ENCODE assay signal across 17 cellular contexts in genomic region chr16:72247821-72248253, GRCh38.
A peak's percentile ranks its signal among the peaks of the same experiment; 100 is the strongest.
DNase-seq lines count a peak whose midpoint lies in the region; ATAC-seq and TF ChIP-seq lines count a peak whose summit lies in the region.
"Had no signal": no experiment of that assay in that cellular context is flagged by ENCODE, and none has a peak within 500 bp of the region (broad histone marks: within the 10 kb centered on the region; RNA-seq: fewer than 3 reads in every experiment).

No MANE protein-coding gene starts in this region.

- DNase-seq in BJ (ENCODE audit: low read depth): peak; percentile 22
- no peak for DNase-seq in RWPE2 (ENCODE audit: low spot score)
- DNase-seq in fibroblast of lung (ENCODE audit: low read depth in 2 of 2): peak; percentile 38 to 68
- peak; percentile 72 for DNase-seq in osteoblast (ENCODE audit: insufficient read length, low spot score, missing footprints)
- DNase-seq in NCI-H187 (lab: John Stamatoyannopoulos, UW): no peak
- no peak for DNase-seq in activated CD4-positive, alpha-beta T cell treated with anti-CD3 and anti-CD28 coated beads for 48 hours
- no peak for DNase-seq in uterus
- DNase-seq: activated CD4-positive, CD25-positive, alpha-beta regulatory T cell treated with anti-CD3 and anti-CD28 coated beads, Interleukin-2, amount 50 U/mL, for 72 hours; activated CD8-positive, alpha-beta memory T cell treated with anti-CD3 and anti-CD28 coated beads, Interleukin-2, amount 50 U/mL, for 4 hours; hippocampal formation; NCI-H2171 treated with DMSO at 0.1 percent for 48 hours; retina; stimulated activated CD4-positive, alpha-beta T cell treated with anti-CD3 and anti-CD28 coated beads, Interleukin-2, amount 100 ng/mL, for 24 hours; T-helper 17 cell had no signal

- H2AFZ ChIP-seq in fibroblast of lung (ENCODE audit: low read length) (no peak overlapping the region), osteoblast (ENCODE audit: low read length) (peak overlapping the region; percentile 60)

- H3K4me2 ChIP-seq in fibroblast of lung (ENCODE audit: extremely low read depth, insufficient read depth, low read length) (peak overlapping the region; percentile 40), osteoblast (ENCODE audit: insufficient read depth, low read length) (peak overlapping the region; percentile 53)

- ATAC-seq in RWPE2 (ENCODE audit: low read depth) (peak; percentile 53; the same call in 1 of the 3 replicates), GM18511 (IDR thresholded peaks at IDR 0.05; ENCODE audit: unreplicated experiment) (no peak)
- ATAC-seq: HepG2, T-helper 17 cell had no signal

- TF ChIP-seq CTCF in BJ (IDR thresholded peaks at IDR 0.05; ENCODE audit: insufficient read depth, low read depth, low read length) (no peak), RWPE2 (IDR thresholded peaks at IDR 0.05; ENCODE audit: poor library complexity, severe bottlenecking) (no peak), fibroblast of lung (conservative IDR thresholded peaks at IDR 0.05 in 1 of 2, IDR thresholded peaks at IDR 0.05 in 1 of 2; ENCODE audit: low read depth in 1 of 2, low read length in 2 of 2) (no peak), osteoblast (IDR thresholded peaks at IDR 0.05; ENCODE audit: extremely low read depth, low read depth, low read length) (no peak), uterus (IDR thresholded peaks at IDR 0.05) (no peak)

- H3K27me3 ChIP-seq in BJ (ENCODE audit: control insufficient read depth, insufficient read depth, low read length): no peaks in the 10 kb centered on the region
- no peaks in the 10 kb centered on the region for H3K27me3 ChIP-seq in RWPE2 (ENCODE audit: insufficient read depth, poor library complexity, severe bottlenecking)
- no peaks in the 10 kb centered on the region for H3K27me3 ChIP-seq in fibroblast of lung (ENCODE audit: control insufficient read depth, insufficient read depth, low read length)
- H3K27me3 ChIP-seq in osteoblast (ENCODE audit: insufficient read depth, low read length): no peaks in the 10 kb centered on the region
- H3K27me3 ChIP-seq in uterus: no peaks in the 10 kb centered on the region

- H3K79me2 ChIP-seq in fibroblast of lung (ENCODE audit: control insufficient read depth, insufficient read depth, low read length): no peaks in the 10 kb centered on the region
- H3K79me2 ChIP-seq in osteoblast (ENCODE audit: insufficient read depth, low read length): no peaks in the 10 kb centered on the region

- CTCF ChIA-PET in BJ (lab: Yijun Ruan, JAX): interaction anchor here (1.1 to 8.1 kb wide), 2 partner anchors 44 to 218 kb away, joined by 3 to 96 read pairs; no protein-coding TSS in a partner anchor

- no peak for TF ChIP-seq POLR2A in uterus (IDR thresholded peaks at IDR 0.05)

- H3K4me3 ChIP-seq in BJ (ENCODE audit: low read depth, low read length) (no peak overlapping the region), RWPE2 (ENCODE audit: severe bottlenecking) (no peak overlapping the region), fibroblast of lung (replicated peaks in 1 of 4; ENCODE audit: control extremely low read depth in 1 of 4, insufficient read depth in 1 of 4, low read depth in 3 of 4, low read length in 4 of 4) (no peak overlapping the region), osteoblast (ENCODE audit: insufficient read depth, low read length) (peak overlapping the region; percentile 28), uterus (no peak overlapping the region)
- H3K4me3 ChIP-seq: thoracic aorta had no signal

- no peaks in the 10 kb centered on the region for H3K36me3 ChIP-seq in BJ (ENCODE audit: control insufficient read depth, insufficient read depth, low read length)
- H3K36me3 ChIP-seq in RWPE2 (ENCODE audit: low read depth): no peaks in the 10 kb centered on the region
- H3K36me3 ChIP-seq in fibroblast of lung (ENCODE audit: control insufficient read depth, insufficient read depth, low read length): no peaks in the 10 kb centered on the region
- no peaks in the 10 kb centered on the region for H3K36me3 ChIP-seq in osteoblast (ENCODE audit: insufficient read depth, low read length)
- H3K36me3 ChIP-seq in uterus: no peaks in the 10 kb centered on the region
- H3K36me3 ChIP-seq: thoracic aorta had no signal

- no peaks in the 10 kb centered on the region for H3K9me3 ChIP-seq in RWPE2 (ENCODE audit: severe bottlenecking)
- H3K9me3 ChIP-seq in fibroblast of lung (ENCODE audit: control insufficient read depth, insufficient read depth, low read depth, low read length): no peaks in the 10 kb centered on the region
- no peaks in the 10 kb centered on the region for H3K9me3 ChIP-seq in osteoblast (ENCODE audit: low read depth, low read length)
- H3K9me3 ChIP-seq in uterus: no peaks in the 10 kb centered on the region
- H3K9me3 ChIP-seq: thoracic aorta had no signal

- POLR2A ChIA-PET in BJ (lab: Charles Lee): no interaction called here

- H3K27ac ChIP-seq in RWPE2 (ENCODE audit: poor library complexity, severe bottlenecking): peak overlapping the region; percentile 39
- H3K27ac ChIP-seq in fibroblast of lung (ENCODE audit: insufficient read depth, low read length): no peak overlapping the region
- H3K27ac ChIP-seq in osteoblast (ENCODE audit: low read depth, low read length): no peak overlapping the region
- peak overlapping the region in 1 of 2 donors; percentile 20 for H3K27ac ChIP-seq in uterus
- H3K27ac ChIP-seq: thoracic aorta had no signal

- H3K9ac ChIP-seq in fibroblast of lung (ENCODE audit: insufficient read depth, low read length): no peak overlapping the region

- peaks cover 9% of the 10 kb centered on the region for H3K4me1 ChIP-seq in RWPE2 (ENCODE audit: insufficient read depth, poor library complexity, severe bottlenecking)
- peaks cover 6% of the 10 kb centered on the region for H3K4me1 ChIP-seq in fibroblast of lung (ENCODE audit: control insufficient read depth, extremely low read depth, insufficient read depth, low read length)
- H3K4me1 ChIP-seq in osteoblast (ENCODE audit: insufficient read depth, low read length): peaks cover 12% of the 10 kb centered on the region
- no peaks in the 10 kb centered on the region for H3K4me1 ChIP-seq in uterus

- no peaks in the 10 kb centered on the region for H4K20me1 ChIP-seq in fibroblast of lung (ENCODE audit: control insufficient read depth, extremely low read depth, insufficient read depth, low read length)
- H4K20me1 ChIP-seq in osteoblast (ENCODE audit: insufficient read depth, low read length): no peaks in the 10 kb centered on the region

- intact Hi-C loops in uterus (cut with DNase I; ENCODE audit: low total_unique reads): no loop called here

Comparison
In these comparisons a context has a peak if more than half of its experiments do, and no peak if none do; other contexts are left out.
1. DNase-seq: peak in BJ (single experiment), fibroblast of lung (2 of 2) and osteoblast (single experiment); none in RWPE2 (single experiment), NCI-H187 (0 of 2), activated CD4-positive, alpha-beta T cell treated with anti-CD3 and anti-CD28 coated beads for 48 hours (single experiment) and uterus (0 of 2).